14 cellular contexts compared by ENCODE assay signal in genomic region chr21:44057960-44058651, GRCh38. TPM values are rescaled to one million over a fixed set of nuclear protein-coding genes. Genes with fewer than 3 reads are reported as not detected.
DNase-seq lines count a peak whose midpoint lies in the region; ATAC-seq and TF ChIP-seq lines count a peak whose summit lies in the region.
"Had no signal": no experiment of that assay in that cellular context is flagged by ENCODE, and none has a peak within 500 bp of the region (broad histone marks: within the 10 kb centered on the region; RNA-seq: fewer than 3 reads in every experiment).

No MANE protein-coding gene starts in this region.

- H3K36me3 Mint-ChIP-seq in glutamatergic neuron (ENCODE audit: unreplicated experiment), result no peaks in the 10 kb centered on the region
- peaks cover 59% of the 10 kb centered on the region for H3K36me3 Mint-ChIP-seq in stimulated activated naive CD8-positive, alpha-beta T cell treated with anti-CD3 and anti-CD28 coated beads, Interleukin-15, Interleukin-2, amounts not matched to agents 100 ng/mL and 50 ng/mL, for 24 hours (ENCODE audit: low read depth)

- peak overlapping the region; percentile 35 for H3K4me3 Mint-ChIP-seq in glutamatergic neuron (ENCODE audit: unreplicated experiment)
- peak overlapping the region; percentile 11 for H3K4me3 Mint-ChIP-seq in stimulated activated naive CD8-positive, alpha-beta T cell treated with anti-CD3 and anti-CD28 coated beads, Interleukin-15, Interleukin-2, amounts not matched to agents 100 ng/mL and 50 ng/mL, for 24 hours

- no peak for ATAC-seq in HG03095 (IDR thresholded peaks at IDR 0.05; ENCODE audit: unreplicated experiment)
- ATAC-seq: upper lobe of right lung had no signal

- peaks cover 5% of the 10 kb centered on the region for H3K9me3 Mint-ChIP-seq in glutamatergic neuron (ENCODE audit: unreplicated experiment)
- no peaks in the 10 kb centered on the region for H3K9me3 Mint-ChIP-seq in stimulated activated naive CD8-positive, alpha-beta T cell treated with anti-CD3 and anti-CD28 coated beads, Interleukin-15, Interleukin-2, amounts not matched to agents 100 ng/mL and 50 ng/mL, for 24 hours

- TF ChIP-seq CTCF in glutamatergic neuron (IDR thresholded peaks at IDR 0.05; ENCODE audit: partially characterized antibody, unreplicated experiment), result no peak

- peaks cover 6% of the 10 kb centered on the region for H3K36me3 ChIP-seq in H7 (replicated peaks; ENCODE audit: control insufficient read depth, insufficient read depth, low read length)
- H3K36me3 ChIP-seq: prostate gland had no signal

- H3K4me1 Mint-ChIP-seq in glutamatergic neuron (ENCODE audit: low read depth, unreplicated experiment), result peaks cover 43% of the 10 kb centered on the region
- H3K4me1 Mint-ChIP-seq in stimulated activated naive CD8-positive, alpha-beta T cell treated with anti-CD3 and anti-CD28 coated beads, Interleukin-15, Interleukin-2, amounts not matched to agents 100 ng/mL and 50 ng/mL, for 24 hours (ENCODE audit: low read depth), result peaks cover 35% of the 10 kb centered on the region

- H3K27me3 Mint-ChIP-seq in glutamatergic neuron (ENCODE audit: unreplicated experiment), result peaks cover 4% of the 10 kb centered on the region
- no peaks in the 10 kb centered on the region for H3K27me3 Mint-ChIP-seq in stimulated activated naive CD8-positive, alpha-beta T cell treated with anti-CD3 and anti-CD28 coated beads, Interleukin-15, Interleukin-2, amounts not matched to agents 100 ng/mL and 50 ng/mL, for 24 hours

- DNase-seq in activated naive CD4-positive, alpha-beta T cell treated with Interleukin-2 at 50 U/mL for 16 hours, result peak; percentile 56
- DNase-seq in activated naive CD4-positive, alpha-beta T cell treated with anti-CD3 and anti-CD28 coated beads, Interleukin-2, amount 50 U/mL, for 16 hours, result no peak
- DNase-seq in activated T-cell treated with anti-CD3 and anti-CD28 coated beads, Interleukin-2, amount 50 U/mL, for 48 hours, result peak; percentile 75 to 76
- DNase-seq in glutamatergic neuron (no peak), H7 (no peak), inferior parietal cortex (ENCODE audit: extremely low spot score) (no peak)
- DNase-seq: activated CD4-positive, CD25-positive, alpha-beta regulatory T cell treated with anti-CD3 and anti-CD28 coated beads, Interleukin-2, amount 50 U/mL, for 72 hours; mesendoderm; NCI-H1436 treated with DMSO at 0.1 percent for 48 hours; NCI-H82; upper lobe of right lung had no signal

- H3K4me3 ChIP-seq in H7 (ENCODE audit: insufficient read depth, low read depth, low read length), result no peak overlapping the region
- H3K4me3 ChIP-seq: prostate gland, upper lobe of right lung had no signal

- H3K27me3 ChIP-seq in H7 (ENCODE audit: control insufficient read depth, insufficient read depth, low read length), result no peaks in the 10 kb centered on the region
- H3K27me3 ChIP-seq: upper lobe of right lung had no signal

- H3K27ac Mint-ChIP-seq in glutamatergic neuron (ENCODE audit: unreplicated experiment), result peak overlapping the region; percentile 86
- H3K27ac Mint-ChIP-seq in stimulated activated naive CD8-positive, alpha-beta T cell treated with anti-CD3 and anti-CD28 coated beads, Interleukin-15, Interleukin-2, amounts not matched to agents 100 ng/mL and 50 ng/mL, for 24 hours, result peak overlapping the region; percentile 81

RNA-seq across cellular contexts. Expression of gene TRAPPC10, which starts 46.0 kb away (rescaled TPM):
- total RNA-seq in glutamatergic neuron (ENCODE audit: unreplicated experiment), result 48.4 TPM
- 24.8 and 34.5 TPM in 2 replicates for total RNA-seq in H7 (2014; rRNA removed; shearing (Covaris generic))

RNA-seq across cellular contexts. Expression of gene PWP2, which starts 49.1 kb away (rescaled TPM):
- 22.1 TPM for total RNA-seq in glutamatergic neuron (ENCODE audit: unreplicated experiment)
- total RNA-seq in H7 (2014; rRNA removed; shearing (Covaris generic)), result 4.1 and 8.6 TPM in 2 replicates

Comparison
In these comparisons a context has a peak if more than half of its experiments do, and no peak if none do; other contexts are left out.
1. DNase-seq: peak in activated naive CD4-positive, alpha-beta T cell treated with Interleukin-2 at 50 U/mL for 16 hours (single experiment) and activated T-cell treated with anti-CD3 and anti-CD28 coated beads, Interleukin-2, amount 50 U/mL, for 48 hours (2 of 2); none in activated naive CD4-positive, alpha-beta T cell treated with anti-CD3 and anti-CD28 coated beads, Interleukin-2, amount 50 U/mL, for 16 hours (single experiment), glutamatergic neuron (single experiment), H7 (single experiment) and inferior parietal cortex (single experiment).